ENCODE assay signal across 1 cellular context in genomic region chr19:40443930-40444180, GRCh38.
TF ChIP-seq lines count a peak whose summit lies in the region.

No MANE protein-coding gene starts in this region.

TF ChIP-seq in GM23338, 12 proteins besides CTCF, POLR2A, EP300 and RAD21 (continued from another document):
- TF ChIP-seq ZNF462 (CRISPR knock-in tag; IDR thresholded peaks at IDR 0.05) (no peak), REST (IDR thresholded peaks at IDR 0.05; ENCODE audit: unreplicated experiment) (no peak), ZNF114 (CRISPR knock-in tag; IDR thresholded peaks at IDR 0.05) (no peak), ETS1 (IDR thresholded peaks at IDR 0.05) (no peak), EZH2 (IDR thresholded peaks at IDR 0.05; ENCODE audit: low read depth, unreplicated experiment) (no peak), JUNB (IDR thresholded peaks at IDR 0.05; ENCODE audit: unreplicated experiment) (no peak), EZH2phosphoT487 (IDR thresholded peaks at IDR 0.05; ENCODE audit: unreplicated experiment) (no peak), CREB1 (CRISPR knock-in tag; IDR thresholded peaks at IDR 0.05; ENCODE audit: low read depth) (no peak)
